ENCODE assay signal across 12 cellular contexts in the genomic region with DNA sequence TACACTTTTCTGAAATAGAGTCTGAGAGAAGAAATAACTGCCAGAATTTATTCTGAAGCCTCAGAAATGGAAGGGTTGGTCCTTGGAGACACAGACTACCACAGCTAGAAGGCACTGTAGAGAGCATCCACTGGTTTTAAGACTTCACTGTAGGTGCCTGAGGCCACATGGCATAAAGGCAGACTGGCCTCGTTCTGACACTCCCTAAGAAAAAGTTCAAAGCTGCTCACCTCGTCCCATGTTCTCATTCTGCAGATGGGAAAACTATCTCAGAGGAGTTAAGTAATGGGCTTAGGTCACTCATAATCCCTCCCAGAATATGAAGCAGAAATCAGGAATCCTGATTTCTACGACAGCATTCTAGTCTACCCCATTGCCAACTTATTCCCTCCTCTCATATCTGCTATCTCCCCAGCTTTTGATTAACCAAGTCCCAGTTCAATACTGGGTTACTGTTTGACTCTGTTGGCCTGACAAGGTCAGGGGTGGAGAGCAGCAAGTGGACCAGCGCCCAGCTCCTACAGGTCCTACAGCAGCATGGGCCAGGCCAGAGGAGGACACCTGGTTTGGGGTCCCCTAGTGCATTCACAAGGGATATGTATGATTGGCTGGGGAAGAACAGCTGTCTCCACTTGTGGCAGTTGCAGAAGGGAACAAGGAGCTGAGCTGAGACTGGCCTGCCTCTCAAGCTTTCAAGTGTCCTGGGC. TPM values are rescaled to one million over a fixed set of nuclear protein-coding genes. Genes with fewer than 3 reads are reported as not detected.
DNase-seq lines count a peak whose midpoint lies in the region; ATAC-seq and TF ChIP-seq lines count a peak whose summit lies in the region.
"Had no signal": no experiment of that assay in that cellular context is flagged by ENCODE, and none has a peak within 500 bp of the region (broad histone marks: within the 10 kb centered on the region; RNA-seq: fewer than 3 reads in every experiment).

No MANE protein-coding gene starts in this region.

- H3K4me2 ChIP-seq in mesenchymal stem cell (ENCODE audit: low read length, poor library complexity, severe bottlenecking), result no peak overlapping the region

- H2AK5ac ChIP-seq in mesenchymal stem cell (ENCODE audit: low read length, severe bottlenecking), result no peak overlapping the region

- ATAC-seq in upper lobe of right lung, result no peak
- ATAC-seq in GM18861 (IDR thresholded peaks at IDR 0.05; ENCODE audit: unreplicated experiment), result no peak
- ATAC-seq: SK-N-SH treated with all-trans-retinoic acid at 6 μM for 48 hours had no signal

- H3K27me3 ChIP-seq in mesenchymal stem cell (ENCODE audit: control insufficient read depth in 1 of 2, insufficient read depth in 1 of 2, low read length in 2 of 2) (no peaks in the 10 kb centered on the region), upper lobe of right lung (no peaks in the 10 kb centered on the region)

- no peak overlapping the region for H3K18ac ChIP-seq in mesenchymal stem cell (ENCODE audit: low read depth in 1 of 2, low read length in 2 of 2)

- H2BK120ac ChIP-seq in mesenchymal stem cell (ENCODE audit: low read depth, low read length), result no peak overlapping the region

- H3K27ac ChIP-seq in mesenchymal stem cell (ENCODE audit: low read length, poor library complexity, severe bottlenecking) (no peak overlapping the region), upper lobe of right lung (peak overlapping the region; percentile 82), caudate nucleus (ENCODE audit: low read depth, low read length) (no peak overlapping the region)

- no peak overlapping the region for H4K8ac ChIP-seq in mesenchymal stem cell (ENCODE audit: low read length)

- 89% methylated on average over 4 of the region's 4 CpGs for WGBS in mesenchymal stem cell

- no peak overlapping the region for H2BK15ac ChIP-seq in mesenchymal stem cell (ENCODE audit: low read depth, poor library complexity, severe bottlenecking)

- no peak for TF ChIP-seq CTCF in upper lobe of right lung (IDR thresholded peaks at IDR 0.05)

- no peak overlapping the region for H3K4ac ChIP-seq in mesenchymal stem cell (ENCODE audit: low read depth in 1 of 2, low read length in 2 of 2)

- H3K4me3 ChIP-seq in mesenchymal stem cell (ENCODE audit: insufficient read depth in 1 of 2, low read depth in 1 of 2, low read length in 2 of 2), result peak overlapping the region in 1 of 2 experiments; percentile 49
- H3K4me3 ChIP-seq in upper lobe of right lung, result peak overlapping the region; percentile 83

- H2AFZ ChIP-seq in mesenchymal stem cell (ENCODE audit: low read depth, low read length), result no peak overlapping the region

- intact Hi-C loops in activated T-helper 2 cell treated with anti-CD3 and anti-CD28 coated beads, Interferon-gamma antibody, Interleukin-2, Interleukin-4, amounts not matched to agents 10 μg/mL and 5 μg/mL and 100 μg/mL, durations not matched to agents 14 hours and 24 hours and 36 hours (cut with micrococcal nuclease), result no loop called here
- intact Hi-C loops in upper lobe of right lung (cut with DNase I), result no loop called here

- H3K27me3 Mint-ChIP-seq in activated naive CD4-positive, alpha-beta T cell treated with anti-CD3 and anti-CD28 coated beads, Interleukin-2, amount 50 U/mL, for 24 hours, result no peaks in the 10 kb centered on the region
- no peaks in the 10 kb centered on the region for H3K27me3 Mint-ChIP-seq in activated T-helper 2 cell treated with anti-CD3 and anti-CD28 coated beads, Interferon-gamma antibody, Interleukin-2, Interleukin-4, amounts not matched to agents 10 μg/mL and 5 μg/mL and 100 μg/mL, durations not matched to agents 14 hours and 24 hours and 36 hours (ENCODE audit: low read depth)

- no peak overlapping the region for H2BK5ac ChIP-seq in mesenchymal stem cell (ENCODE audit: low read depth, low read length, poor library complexity, severe bottlenecking)

- H3K14ac ChIP-seq in mesenchymal stem cell (ENCODE audit: low read length in 2 of 2), result no peak overlapping the region

- peaks cover 41% of the 10 kb centered on the region for H3K4me1 ChIP-seq in mesenchymal stem cell (ENCODE audit: control insufficient read depth, insufficient read depth, low read depth, low read length)
- H3K4me1 ChIP-seq in upper lobe of right lung, result peaks cover 70% of the 10 kb centered on the region

- no peak for DNase-seq in activated naive CD4-positive, alpha-beta T cell treated with anti-CD3 and anti-CD28 coated beads, Interleukin-2, amount 50 U/mL, for 16 hours
- DNase-seq in activated T-helper 2 cell treated with anti-CD3 and anti-CD28 coated beads, Interferon-gamma antibody, Interleukin-2, Interleukin-4, amounts not matched to agents 10 μg/mL and 5 μg/mL and 100 μg/mL, durations not matched to agents 14 hours and 24 hours and 36 hours (ENCODE audit: low spot score), result no peak
- no peak for DNase-seq in mesenchymal stem cell
- no peak for DNase-seq in upper lobe of right lung
- no peak for DNase-seq in DMS53 treated with DMSO at 0.1 percent for 48 hours (lab: John Stamatoyannopoulos, UW; ENCODE audit: unreplicated experiment)
- no peak for DNase-seq in caudate nucleus (lab: John Stamatoyannopoulos, UW)
- DNase-seq: Calu3, NCI-H1105 had no signal

- peak overlapping the region; percentile 92 for H3K4me3 Mint-ChIP-seq in activated naive CD4-positive, alpha-beta T cell treated with anti-CD3 and anti-CD28 coated beads, Interleukin-2, amount 50 U/mL, for 24 hours
- H3K4me3 Mint-ChIP-seq in activated T-helper 2 cell treated with anti-CD3 and anti-CD28 coated beads, Interferon-gamma antibody, Interleukin-2, Interleukin-4, amounts not matched to agents 10 μg/mL and 5 μg/mL and 100 μg/mL, durations not matched to agents 14 hours and 24 hours and 36 hours (ENCODE audit: low read depth), result no peak overlapping the region

- no peak overlapping the region for H2BK12ac ChIP-seq in mesenchymal stem cell (ENCODE audit: low read length in 2 of 2)

- H3K36me3 ChIP-seq in mesenchymal stem cell (ENCODE audit: control insufficient read depth in 1 of 2, insufficient read depth in 2 of 2, low read depth in 1 of 2, low read length in 2 of 2) (peaks cover 8 to 13% of the 10 kb centered on the region in 2 experiments), upper lobe of right lung (no peaks in the 10 kb centered on the region)

- peak overlapping the region; percentile 66 for H3K9ac ChIP-seq in mesenchymal stem cell (ENCODE audit: low read length)

- peaks cover 76% of the 10 kb centered on the region for H3K4me1 Mint-ChIP-seq in activated naive CD4-positive, alpha-beta T cell treated with anti-CD3 and anti-CD28 coated beads, Interleukin-2, amount 50 U/mL, for 24 hours
- peaks cover 54% of the 10 kb centered on the region for H3K4me1 Mint-ChIP-seq in activated T-helper 2 cell treated with anti-CD3 and anti-CD28 coated beads, Interferon-gamma antibody, Interleukin-2, Interleukin-4, amounts not matched to agents 10 μg/mL and 5 μg/mL and 100 μg/mL, durations not matched to agents 14 hours and 24 hours and 36 hours (ENCODE audit: low read depth)

- H4K91ac ChIP-seq in mesenchymal stem cell (ENCODE audit: low read length), result no peak overlapping the region

- H3K23ac ChIP-seq in mesenchymal stem cell (ENCODE audit: low read length in 2 of 2), result no peak overlapping the region

- H3K36me3 Mint-ChIP-seq in activated naive CD4-positive, alpha-beta T cell treated with anti-CD3 and anti-CD28 coated beads, Interleukin-2, amount 50 U/mL, for 24 hours, result peaks cover 3% of the 10 kb centered on the region
- peaks cover 7% of the 10 kb centered on the region for H3K36me3 Mint-ChIP-seq in activated T-helper 2 cell treated with anti-CD3 and anti-CD28 coated beads, Interferon-gamma antibody, Interleukin-2, Interleukin-4, amounts not matched to agents 10 μg/mL and 5 μg/mL and 100 μg/mL, durations not matched to agents 14 hours and 24 hours and 36 hours (ENCODE audit: low read depth)

- H3K9me3 Mint-ChIP-seq in activated naive CD4-positive, alpha-beta T cell treated with anti-CD3 and anti-CD28 coated beads, Interleukin-2, amount 50 U/mL, for 24 hours, result no peaks in the 10 kb centered on the region
- no peaks in the 10 kb centered on the region for H3K9me3 Mint-ChIP-seq in activated T-helper 2 cell treated with anti-CD3 and anti-CD28 coated beads, Interferon-gamma antibody, Interleukin-2, Interleukin-4, amounts not matched to agents 10 μg/mL and 5 μg/mL and 100 μg/mL, durations not matched to agents 14 hours and 24 hours and 36 hours

- no peaks in the 10 kb centered on the region for H3K9me3 ChIP-seq in mesenchymal stem cell (ENCODE audit: control insufficient read depth, low read length)
- H3K9me3 ChIP-seq in upper lobe of right lung, result no peaks in the 10 kb centered on the region

- H3K79me1 ChIP-seq in mesenchymal stem cell (replicated peaks; ENCODE audit: low read length, poor library complexity, severe bottlenecking), result peaks cover 16% of the 10 kb centered on the region

- H3K27ac Mint-ChIP-seq in activated naive CD4-positive, alpha-beta T cell treated with anti-CD3 and anti-CD28 coated beads, Interleukin-2, amount 50 U/mL, for 24 hours, result peak overlapping the region; percentile 97
- peak overlapping the region; percentile 82 for H3K27ac Mint-ChIP-seq in activated T-helper 2 cell treated with anti-CD3 and anti-CD28 coated beads, Interferon-gamma antibody, Interleukin-2, Interleukin-4, amounts not matched to agents 10 μg/mL and 5 μg/mL and 100 μg/mL, durations not matched to agents 14 hours and 24 hours and 36 hours

RNA-seq across cellular contexts. Expression of a gene that starts 3.7 kb away (rescaled TPM):
- total RNA-seq in activated T-helper 2 cell treated with anti-CD3 and anti-CD28 coated beads, Interferon-gamma antibody, Interleukin-2, Interleukin-4, amounts not matched to agents 10 μg/mL and 5 μg/mL and 100 μg/mL, durations not matched to agents 14 hours and 24 hours and 36 hours, result 41.4 and 41.5 TPM in 2 replicates
- polyA plus RNA-seq in mesenchymal stem cell (2013, experiment 1 of 2), result 248 TPM
- 244 TPM for polyA plus RNA-seq in mesenchymal stem cell (2013, experiment 2 of 2)
- total RNA-seq in upper lobe of right lung, result 102 TPM

RNA-seq across cellular contexts. Expression of a gene that starts 30.8 kb away (rescaled TPM):
- 0.60 and 0.78 TPM in 2 replicates for total RNA-seq in activated T-helper 2 cell treated with anti-CD3 and anti-CD28 coated beads, Interferon-gamma antibody, Interleukin-2, Interleukin-4, amounts not matched to agents 10 μg/mL and 5 μg/mL and 100 μg/mL, durations not matched to agents 14 hours and 24 hours and 36 hours
- 16.2 TPM for polyA plus RNA-seq in mesenchymal stem cell (2013, experiment 1 of 2)
- polyA plus RNA-seq in mesenchymal stem cell (2013, experiment 2 of 2), result 17.1 TPM
- total RNA-seq in upper lobe of right lung, result 26.6 TPM

RNA-seq across cellular contexts. Expression of a gene that starts 51.1 kb away (rescaled TPM):
- total RNA-seq in activated T-helper 2 cell treated with anti-CD3 and anti-CD28 coated beads, Interferon-gamma antibody, Interleukin-2, Interleukin-4, amounts not matched to agents 10 μg/mL and 5 μg/mL and 100 μg/mL, durations not matched to agents 14 hours and 24 hours and 36 hours, result 1.8 and 2.3 TPM in 2 replicates
- not detected for polyA plus RNA-seq in mesenchymal stem cell (2013, experiment 1 of 2)
- not detected for polyA plus RNA-seq in mesenchymal stem cell (2013, experiment 2 of 2)
- 0.96 TPM for total RNA-seq in upper lobe of right lung
- total RNA-seq: Calu3, glomerular endothelial cell had no signal

RNA-seq across cellular contexts. Expression of a gene that starts 58.0 kb away (rescaled TPM):
- total RNA-seq in activated T-helper 2 cell treated with anti-CD3 and anti-CD28 coated beads, Interferon-gamma antibody, Interleukin-2, Interleukin-4, amounts not matched to agents 10 μg/mL and 5 μg/mL and 100 μg/mL, durations not matched to agents 14 hours and 24 hours and 36 hours, result 4.5 and 5.6 TPM in 2 replicates
- polyA plus RNA-seq in mesenchymal stem cell (2013, experiment 1 of 2), result not detected
- not detected for polyA plus RNA-seq in mesenchymal stem cell (2013, experiment 2 of 2)
- 2.1 TPM for total RNA-seq in upper lobe of right lung
- total RNA-seq: glomerular endothelial cell had no signal

Comparison
In these comparisons a context has a peak if more than half of its experiments do, and no peak if none do; other contexts are left out.
1. RNA of a gene that starts 30.8 kb away (total RNA-seq): 26.6 TPM in upper lobe of right lung (single experiment); 0.60 to 0.78 TPM in activated T-helper 2 cell treated with anti-CD3 and anti-CD28 coated beads, Interferon-gamma antibody, Interleukin-2, Interleukin-4, amounts not matched to agents 10 μg/mL and 5 μg/mL and 100 μg/mL, durations not matched to agents 14 hours and 24 hours and 36 hours; every median in the first group is over 10 times any median in the second.